ENCODE assay signal across 10 cellular contexts in genomic region chr2:29129586-29130281, GRCh38. TPM values are rescaled to one million over a fixed set of nuclear protein-coding genes. Genes with fewer than 3 reads are reported as not detected.
A peak's percentile ranks its signal among the peaks of the same experiment; 100 is the strongest.
DNase-seq lines count a peak whose midpoint lies in the region; ATAC-seq and TF ChIP-seq lines count a peak whose summit lies in the region.
"Had no signal": no experiment of that assay in that cellular context is flagged by ENCODE, and none has a peak within 500 bp of the region (broad histone marks: within the 10 kb centered on the region; RNA-seq: fewer than 3 reads in every experiment).

No MANE protein-coding gene starts in this region.

- CTCF ChIA-PET in activated CD4-positive, alpha-beta memory T cell treated with anti-CD3 and anti-CD28 coated beads for 36 hours (lab: Charles Lee): interaction anchor here (0.6 to 2.9 kb wide), 10 partner anchors 13 to 1446 kb away, joined by 3 to 15 read pairs (median 3); no protein-coding TSS in a partner anchor

- H3K27ac Mint-ChIP-seq in activated naive CD4-positive, alpha-beta T cell treated with anti-CD3 and anti-CD28 coated beads, Interleukin-2, amount 50 U/mL, for 24 hours: peak overlapping the region; percentile 65
- H3K27ac Mint-ChIP-seq in activated CD4-positive, alpha-beta memory T cell treated with anti-CD3 and anti-CD28 coated beads for 36 hours: peak overlapping the region; percentile 83
- H3K27ac Mint-ChIP-seq: naive B cell had no signal

- no peak for DNase-seq in activated naive CD4-positive, alpha-beta T cell treated with anti-CD3 and anti-CD28 coated beads, Interleukin-2, amount 50 U/mL, for 16 hours
- DNase-seq in activated CD4-positive, alpha-beta memory T cell treated with anti-CD3 and anti-CD28 coated beads for 36 hours: no peak
- DNase-seq in right atrium auricular region (ENCODE audit: low spot score): no peak
- no peak for DNase-seq in aorta
- no peak for DNase-seq in NCI-H524 (lab: John Stamatoyannopoulos, UW)
- no peak for DNase-seq in SKM-1 (lab: John Stamatoyannopoulos, UW; ENCODE audit: unreplicated experiment)
- DNase-seq: naive B cell had no signal

- POLR2A ChIA-PET in activated CD4-positive, alpha-beta memory T cell treated with anti-CD3 and anti-CD28 coated beads for 36 hours (lab: Charles Lee): interaction anchor here (0.6 to 2.8 kb wide), 3 partner anchors 13 to 129 kb away, joined by 3 to 49 read pairs (median 4); partner anchors contain the start of gene CLIP4

- H3K27me3 Mint-ChIP-seq in activated naive CD4-positive, alpha-beta T cell treated with anti-CD3 and anti-CD28 coated beads, Interleukin-2, amount 50 U/mL, for 24 hours: no peaks in the 10 kb centered on the region
- H3K27me3 Mint-ChIP-seq in activated CD4-positive, alpha-beta memory T cell treated with anti-CD3 and anti-CD28 coated beads for 36 hours: no peaks in the 10 kb centered on the region
- H3K27me3 Mint-ChIP-seq: naive B cell had no signal

- H3K4me3 ChIP-seq in right atrium auricular region (no peak overlapping the region), aorta (ENCODE audit: low read length in 2 of 2) (no peak overlapping the region)

- H3K36me3 ChIP-seq in right atrium auricular region (peaks cover 32% of the 10 kb centered on the region), aorta (ENCODE audit: control insufficient read depth in 1 of 2, insufficient read depth in 2 of 2, low read length in 1 of 2) (no peaks in the 10 kb centered on the region)

- 42 to 66% methylated on average over 2 of the region's 2 CpGs for WGBS in aorta, 2 donors

- H3K27me3 ChIP-seq in right atrium auricular region (no peaks in the 10 kb centered on the region), aorta (ENCODE audit: control insufficient read depth in 1 of 2, insufficient read depth in 2 of 2, low read length in 1 of 2) (no peaks in the 10 kb centered on the region)

- no peak for TF ChIP-seq CTCF in right atrium auricular region (IDR thresholded peaks at IDR 0.05)

- H3K36me3 Mint-ChIP-seq in activated naive CD4-positive, alpha-beta T cell treated with anti-CD3 and anti-CD28 coated beads, Interleukin-2, amount 50 U/mL, for 24 hours: peaks cover 24% of the 10 kb centered on the region
- H3K36me3 Mint-ChIP-seq in activated CD4-positive, alpha-beta memory T cell treated with anti-CD3 and anti-CD28 coated beads for 36 hours: peaks cover 41% of the 10 kb centered on the region

- ATAC-seq in aorta (ENCODE audit: low FRiP score) (peak; percentile 11), HG03139 (IDR thresholded peaks at IDR 0.05; ENCODE audit: unreplicated experiment) (no peak)

- H3K9me3 ChIP-seq in right atrium auricular region (no peaks in the 10 kb centered on the region), aorta (ENCODE audit: control insufficient read depth, low read length) (no peaks in the 10 kb centered on the region)

- no peaks in the 10 kb centered on the region for H3K9me3 Mint-ChIP-seq in activated naive CD4-positive, alpha-beta T cell treated with anti-CD3 and anti-CD28 coated beads, Interleukin-2, amount 50 U/mL, for 24 hours
- peaks cover 1% of the 10 kb centered on the region for H3K9me3 Mint-ChIP-seq in activated CD4-positive, alpha-beta memory T cell treated with anti-CD3 and anti-CD28 coated beads for 36 hours

- H3K27ac ChIP-seq in right atrium auricular region (peak overlapping the region; percentile 61 to 73), aorta (ENCODE audit: low read depth in 1 of 2, low read length in 2 of 2) (peak overlapping the region in 1 of 2 donors; percentile 60)

- H3K4me1 Mint-ChIP-seq in activated naive CD4-positive, alpha-beta T cell treated with anti-CD3 and anti-CD28 coated beads, Interleukin-2, amount 50 U/mL, for 24 hours: peaks cover 42% of the 10 kb centered on the region
- H3K4me1 Mint-ChIP-seq in activated CD4-positive, alpha-beta memory T cell treated with anti-CD3 and anti-CD28 coated beads for 36 hours (ENCODE audit: low read depth): peaks cover 53% of the 10 kb centered on the region
- H3K4me1 Mint-ChIP-seq: naive B cell had no signal

- H3K4me1 ChIP-seq in right atrium auricular region (peaks cover 0 to 26% of the 10 kb centered on the region in 2 donors), aorta (ENCODE audit: control insufficient read depth in 1 of 2, insufficient read depth in 2 of 2, low read length in 2 of 2) (peaks cover 2 to 3% of the 10 kb centered on the region in 2 donors)

- peak overlapping the region; percentile 62 for H3K4me3 Mint-ChIP-seq in activated naive CD4-positive, alpha-beta T cell treated with anti-CD3 and anti-CD28 coated beads, Interleukin-2, amount 50 U/mL, for 24 hours
- H3K4me3 Mint-ChIP-seq in activated CD4-positive, alpha-beta memory T cell treated with anti-CD3 and anti-CD28 coated beads for 36 hours: peak overlapping the region; percentile 59
- H3K4me3 Mint-ChIP-seq: naive B cell had no signal

- intact Hi-C loops in activated CD4-positive, alpha-beta memory T cell treated with anti-CD3 and anti-CD28 coated beads for 36 hours (cut with micrococcal nuclease): loop anchor here (1.0 to 5.0 kb wide), 2 partner anchors 13 to 112 kb away; no protein-coding TSS in a partner anchor
- intact Hi-C loops in aorta (cut with DNase I): no loop called here

RNA-seq across cellular contexts. Expression of gene CLIP4, which starts 14.5 kb away (rescaled TPM):
- 10 to 100 TPM; 26.5 to 27.9 TPM for total RNA-seq in activated CD4-positive, alpha-beta memory T cell treated with anti-CD3 and anti-CD28 coated beads for 36 hours
- 10 to 100 TPM; 66.5 to 71.0 TPM for total RNA-seq in right atrium auricular region
- total RNA-seq in aorta: 10 to 100 TPM; 50.1 to 52.3 TPM
- 10 to 100 TPM in 1 of 2 donors, 1 to 10 TPM in 1; 7.6 to 13.5 TPM for polyA plus RNA-seq in aorta

RNA-seq across cellular contexts. Expression of gene PCARE, which starts 55.4 kb away (rescaled TPM):
- not detected for total RNA-seq in activated CD4-positive, alpha-beta memory T cell treated with anti-CD3 and anti-CD28 coated beads for 36 hours
- 1 to 10 TPM in 1 of 2 donors, under 1 TPM in 1; 0.79 to 2.2 TPM for total RNA-seq in right atrium auricular region
- total RNA-seq in aorta: not detected
- polyA plus RNA-seq in aorta: under 1 TPM in 1 of 2 donors, not detected in 1; 0.13 TPM
- total RNA-seq: Daoy had no signal
